19 cellular contexts compared by ENCODE assay signal in the genomic region with DNA sequence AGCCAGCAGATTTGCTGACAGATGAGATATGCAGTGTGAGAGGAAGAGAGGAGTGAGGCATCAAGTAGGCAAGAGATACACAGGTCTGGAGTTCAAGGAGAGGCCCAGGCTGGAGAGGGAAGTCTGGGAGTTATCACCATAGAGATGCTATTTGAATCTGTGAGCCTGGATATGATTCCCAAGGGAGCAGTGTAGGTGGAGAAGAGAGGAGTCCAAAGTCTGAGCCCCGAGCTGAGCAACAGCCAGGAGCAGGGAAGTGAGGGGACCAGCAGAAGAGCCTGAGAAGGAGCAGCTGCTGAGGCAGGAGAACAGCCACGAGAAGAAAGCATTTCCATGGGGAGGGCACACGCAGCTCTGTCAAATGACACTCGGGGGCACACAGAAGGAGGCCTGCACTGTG. TPM values are rescaled to one million over a fixed set of nuclear protein-coding genes. Genes with fewer than 3 reads are reported as not detected.
A peak's percentile ranks its signal among the peaks of the same experiment; 100 is the strongest.
DNase-seq lines count a peak whose midpoint lies in the region; ATAC-seq lines count a peak whose summit lies in the region.
"Had no signal": no experiment of that assay in that cellular context is flagged by ENCODE, and none has a peak within 500 bp of the region (broad histone marks: within the 10 kb centered on the region; RNA-seq: fewer than 3 reads in every experiment).

No MANE protein-coding gene starts in this region.

- H3K18ac ChIP-seq in neuronal stem cell (ENCODE audit: low read length), result no peak overlapping the region

- H3K27ac ChIP-seq in BLaER1 treated with 17β-estradiol and CSF1 and Interleukin-3, amounts not matched to agents 10 nM and 100 nM, result no peak overlapping the region
- H3K27ac ChIP-seq in cingulate gyrus (ENCODE audit: low read depth, low read length) (peak overlapping the region; percentile 47), neuronal stem cell (replicated peaks; ENCODE audit: low read length) (no peak overlapping the region)
- H3K27ac ChIP-seq: A549, SK-N-MC had no signal

- H2BK12ac ChIP-seq in neuronal stem cell (ENCODE audit: low read length), result no peak overlapping the region

- H3K23ac ChIP-seq in neuronal stem cell (ENCODE audit: low read depth, low read length, poor library complexity), result peak overlapping the region; percentile 80

- no peaks in the 10 kb centered on the region for H3K27me3 Mint-ChIP-seq in activated CD4-positive, alpha-beta T cell treated with anti-CD3 and anti-CD28 coated beads, Interleukin-2, amount 10 ng/mL, durations not matched to agents 24 days and 14 days

- ATAC-seq in HG03442 (IDR thresholded peaks at IDR 0.05; ENCODE audit: unreplicated experiment), result no peak
- ATAC-seq: PC-3 had no signal

- no peak overlapping the region for H3K4ac ChIP-seq in neuronal stem cell (ENCODE audit: low read length)

- peak; percentile 97 for DNase-seq in NCI-H526 (lab: John Stamatoyannopoulos, UW)
- no peak for DNase-seq in neuronal stem cell (ENCODE audit: low spot score)
- no peak for DNase-seq in NOMO-1 treated with dmso at 0.1 percent for 144 hours (lab: John Stamatoyannopoulos, UW; ENCODE audit: unreplicated experiment)
- DNase-seq in activated CD4-positive, alpha-beta T cell treated with anti-CD3 and anti-CD28 coated beads, Interleukin-2, amount 10 ng/mL, durations not matched to agents 24 days and 14 days, result no peak
- DNase-seq: Caco-2; DMS53; H9; KBM-7; NCI-H187 treated with DMSO at 0.1 percent for 48 hours; NCI-H510A; NK-92 treated with Interleukin-12 subunit alpha and Interleukin-12 subunit beta, amount 100 ng/mL, for 24 hours; PC-3 had no signal

- WGBS in neuronal stem cell (ENCODE audit: extremely low coverage in 2 of 2, insufficient read length in 2 of 2, insufficient replicate concordance in 1 of 2), 2 donors, result no CpG with 5 or more reads among the region's 4 CpGs

- no peak overlapping the region for H3K9ac ChIP-seq in BLaER1 treated with 17β-estradiol and CSF1 and Interleukin-3, amounts not matched to agents 10 nM and 100 nM
- H3K9ac ChIP-seq in neuronal stem cell (ENCODE audit: low read depth, low read length, poor library complexity), result peak overlapping the region; percentile 21

- H3K4me3 Mint-ChIP-seq in activated CD4-positive, alpha-beta T cell treated with anti-CD3 and anti-CD28 coated beads, Interleukin-2, amount 10 ng/mL, durations not matched to agents 24 days and 14 days, result no peak overlapping the region
- H3K4me3 Mint-ChIP-seq: H9 had no signal

- peaks cover 12% of the 10 kb centered on the region for H3K79me1 ChIP-seq in neuronal stem cell (ENCODE audit: low read depth, low read length)

- no peak overlapping the region for H4K8ac ChIP-seq in neuronal stem cell (ENCODE audit: low read depth, low read length)

- H3K9me3 Mint-ChIP-seq in activated CD4-positive, alpha-beta T cell treated with anti-CD3 and anti-CD28 coated beads, Interleukin-2, amount 10 ng/mL, durations not matched to agents 24 days and 14 days, result no peaks in the 10 kb centered on the region
- H3K9me3 Mint-ChIP-seq: H9 had no signal

- intact Hi-C loops in activated CD4-positive, alpha-beta T cell treated with anti-CD3 and anti-CD28 coated beads, Interleukin-2, amount 10 ng/mL, durations not matched to agents 24 days and 14 days (cut with micrococcal nuclease), result no loop called here

- no peaks in the 10 kb centered on the region for H3K36me3 Mint-ChIP-seq in activated CD4-positive, alpha-beta T cell treated with anti-CD3 and anti-CD28 coated beads, Interleukin-2, amount 10 ng/mL, durations not matched to agents 24 days and 14 days (ENCODE audit: low read depth)

- no peak overlapping the region for H3K27ac Mint-ChIP-seq in activated CD4-positive, alpha-beta T cell treated with anti-CD3 and anti-CD28 coated beads, Interleukin-2, amount 10 ng/mL, durations not matched to agents 24 days and 14 days

- H4K91ac ChIP-seq in neuronal stem cell (ENCODE audit: low read depth, low read length, poor library complexity), result no peak overlapping the region

- H3K9me3 ChIP-seq in BLaER1 treated with 17β-estradiol and CSF1 and Interleukin-3, amounts not matched to agents 10 nM and 100 nM (replicated peaks in 1 of 11), result no peaks in the 10 kb centered on the region
- peaks cover 0 to 7% of the 10 kb centered on the region in 2 donors for H3K9me3 ChIP-seq in neuronal stem cell (replicated peaks in 1 of 2; ENCODE audit: control insufficient read depth in 2 of 2, insufficient read depth in 1 of 2, low read depth in 1 of 2, low read length in 2 of 2)
- H3K9me3 ChIP-seq: A549, Caco-2 had no signal

- H4K20me1 ChIP-seq in BLaER1 treated with 17β-estradiol and CSF1 and Interleukin-3, amounts not matched to agents 10 nM and 100 nM, result peaks cover 0 to 94% (median 22%) of the 10 kb centered on the region in 11 experiments; a peak in 14 of 22 replicates

- H2AK5ac ChIP-seq in neuronal stem cell (ENCODE audit: low read depth, low read length), result no peak overlapping the region

- peak overlapping the region; percentile 72 for H2BK120ac ChIP-seq in neuronal stem cell (ENCODE audit: low read depth, low read length)

- no peak overlapping the region for H3K4me3 ChIP-seq in BLaER1 treated with 17β-estradiol and CSF1 and Interleukin-3, amounts not matched to agents 10 nM and 100 nM
- H3K4me3 ChIP-seq in neuronal stem cell (ENCODE audit: low read length in 2 of 2), result no peak overlapping the region
- H3K4me3 ChIP-seq: A549, GM12878, SK-N-MC had no signal

- H3K4me1 ChIP-seq in BLaER1 treated with 17β-estradiol and CSF1 and Interleukin-3, amounts not matched to agents 10 nM and 100 nM, result peaks cover 0 to 22% (median 20%) of the 10 kb centered on the region in 10 experiments; a peak in 16 of 20 replicates
- no peaks in the 10 kb centered on the region for H3K4me1 ChIP-seq in neuronal stem cell (ENCODE audit: control insufficient read depth in 2 of 2, insufficient read depth in 1 of 2, low read depth in 1 of 2, low read length in 2 of 2)
- H3K4me1 ChIP-seq: A549, Caco-2 had no signal

- no peak overlapping the region for H2BK15ac ChIP-seq in neuronal stem cell (ENCODE audit: low read length)

- H2BK5ac ChIP-seq in neuronal stem cell (ENCODE audit: low read length), result peak overlapping the region; percentile 75

- no peak overlapping the region for H3K14ac ChIP-seq in neuronal stem cell (ENCODE audit: low read length)

- no peak overlapping the region for H2AFZ ChIP-seq in neuronal stem cell (ENCODE audit: low read length)

- peak overlapping the region in 8 of 11 experiments; percentile 54 to 78 (median 72); a peak in 16 of 22 replicates for H3K4me2 ChIP-seq in BLaER1 treated with 17β-estradiol and CSF1 and Interleukin-3, amounts not matched to agents 10 nM and 100 nM
- no peak overlapping the region for H3K4me2 ChIP-seq in neuronal stem cell (ENCODE audit: insufficient read depth, low read length, poor library complexity, severe bottlenecking)
- H3K4me2 ChIP-seq: A549 had no signal

- no peaks in the 10 kb centered on the region for H3K4me1 Mint-ChIP-seq in activated CD4-positive, alpha-beta T cell treated with anti-CD3 and anti-CD28 coated beads, Interleukin-2, amount 10 ng/mL, durations not matched to agents 24 days and 14 days
- H3K4me1 Mint-ChIP-seq: H9 had no signal

- no peaks in the 10 kb centered on the region for H3K27me3 ChIP-seq in BLaER1 treated with 17β-estradiol and CSF1 and Interleukin-3, amounts not matched to agents 10 nM and 100 nM
- H3K27me3 ChIP-seq in neuronal stem cell (ENCODE audit: control insufficient read depth in 3 of 3, insufficient read depth in 3 of 3, low read depth in 1 of 3, low read length in 3 of 3), result no peaks in the 10 kb centered on the region

- peaks cover 33 to 100% (median 57%) of the 10 kb centered on the region in 11 experiments; a peak in 18 of 22 replicates for H3K36me3 ChIP-seq in BLaER1 treated with 17β-estradiol and CSF1 and Interleukin-3, amounts not matched to agents 10 nM and 100 nM
- H3K36me3 ChIP-seq in neuronal stem cell (replicated peaks in 1 of 2; ENCODE audit: control insufficient read depth in 2 of 2, insufficient read depth in 2 of 2, low read length in 2 of 2), result peaks cover 94 to 100% of the 10 kb centered on the region in 2 donors

RNA-seq across cellular contexts. Expression of gene NXPH4, which starts 20.2 kb away (rescaled TPM):
- polyA plus RNA-seq in neuronal stem cell (2013, experiment 1 of 2), result 0.26 TPM
- 0.29 TPM for polyA plus RNA-seq in neuronal stem cell (2013, experiment 2 of 2)
- 0.47 and 0.73 TPM in 2 replicates for total RNA-seq in activated CD4-positive, alpha-beta T cell treated with anti-CD3 and anti-CD28 coated beads, Interleukin-2, amount 10 ng/mL, durations not matched to agents 24 days and 14 days

RNA-seq across cellular contexts. Expression of gene SHMT2, which starts 33.1 kb away (rescaled TPM):
- polyA plus RNA-seq in neuronal stem cell (2013, experiment 1 of 2), result 117 TPM
- polyA plus RNA-seq in neuronal stem cell (2013, experiment 2 of 2), result 112 TPM
- 297 and 310 TPM in 2 replicates for total RNA-seq in activated CD4-positive, alpha-beta T cell treated with anti-CD3 and anti-CD28 coated beads, Interleukin-2, amount 10 ng/mL, durations not matched to agents 24 days and 14 days

RNA-seq across cellular contexts. Expression of gene LRP1-AS, which starts 49.0 kb away (rescaled TPM):
- polyA plus RNA-seq in neuronal stem cell (2013, experiment 1 of 2), result not detected
- not detected for polyA plus RNA-seq in neuronal stem cell (2013, experiment 2 of 2)
- not detected in 2 replicates for total RNA-seq in activated CD4-positive, alpha-beta T cell treated with anti-CD3 and anti-CD28 coated beads, Interleukin-2, amount 10 ng/mL, durations not matched to agents 24 days and 14 days
- total RNA-seq: Caco-2, GM12878, H9, HT1080, PC-3 had no signal
- polyA plus RNA-seq: A549, GM12878 had no signal

RNA-seq across cellular contexts. Expression of gene STAC3, which starts 54.5 kb away (rescaled TPM):
- polyA plus RNA-seq in neuronal stem cell (2013, experiment 1 of 2), result 0.79 TPM
- 0.93 TPM for polyA plus RNA-seq in neuronal stem cell (2013, experiment 2 of 2)
- total RNA-seq in activated CD4-positive, alpha-beta T cell treated with anti-CD3 and anti-CD28 coated beads, Interleukin-2, amount 10 ng/mL, durations not matched to agents 24 days and 14 days, result 4.9 and 5.5 TPM in 2 replicates

Comparison
In these comparisons a context has a peak if more than half of its experiments do, and no peak if none do; other contexts are left out.
1. DNase-seq: peak in NCI-H526 (2 of 2); none in neuronal stem cell (single experiment), NOMO-1 treated with dmso at 0.1 percent for 144 hours (single experiment) and activated CD4-positive, alpha-beta T cell treated with anti-CD3 and anti-CD28 coated beads, Interleukin-2, amount 10 ng/mL, durations not matched to agents 24 days and 14 days (single experiment).